9 cellular contexts compared by ENCODE assay signal in genomic region chrX:154436290-154436596, GRCh38. TPM values are rescaled to one million over a fixed set of nuclear protein-coding genes. Genes with fewer than 3 reads are reported as not detected.
DNase-seq lines count a peak whose midpoint lies in the region; ATAC-seq and TF ChIP-seq lines count a peak whose summit lies in the region.
"Had no signal": no experiment of that assay in that cellular context is flagged by ENCODE, and none has a peak within 500 bp of the region (broad histone marks: within the 10 kb centered on the region; RNA-seq: fewer than 3 reads in every experiment).

No MANE protein-coding gene starts in this region.

- ATAC-seq in HG03520 (IDR thresholded peaks at IDR 0.05; ENCODE audit: unreplicated experiment) (no peak), HG02885 (IDR thresholded peaks at IDR 0.05; ENCODE audit: poor library complexity, unreplicated experiment) (no peak)

- DNase-seq in Calu3 (no peak), NT2/D1 (ENCODE audit: low read depth, low spot score) (no peak), osteocyte (ENCODE audit: extremely low spot score, unreplicated experiment) (no peak), posterior cingulate gyrus (no peak), dermis blood vessel endothelial cell (no peak)
- no peak for DNase-seq in effector memory CD4-positive, alpha-beta T cell
- DNase-seq: NK-92 treated with Interleukin-12 subunit alpha and Interleukin-12 subunit beta, amount 100 ng/mL, for 24 hours had no signal

- no peaks in the 10 kb centered on the region for H3K9me3 ChIP-seq in NT2/D1 (ENCODE audit: insufficient read depth, low read length)
- H3K9me3 ChIP-seq in effector memory CD4-positive, alpha-beta T cell (ENCODE audit: control insufficient read depth, low read length): no peaks in the 10 kb centered on the region

- no peak overlapping the region for H3K9ac ChIP-seq in NT2/D1 (ENCODE audit: insufficient read length, low read depth)

- H3K27ac Mint-ChIP-seq in Calu3 (ENCODE audit: unreplicated experiment): no peak overlapping the region
- peak overlapping the region; percentile 81 for H3K27ac Mint-ChIP-seq in osteocyte (ENCODE audit: unreplicated experiment)

- no peaks in the 10 kb centered on the region for H3K27me3 Mint-ChIP-seq in Calu3 (ENCODE audit: unreplicated experiment)
- H3K27me3 Mint-ChIP-seq in osteocyte (ENCODE audit: unreplicated experiment): no peaks in the 10 kb centered on the region

- no TSS peak for BruUV-seq in Calu3 (replicated peaks; lab: Mats Ljungman, UMichigan)

- no peaks in the 10 kb centered on the region for H3K27me3 ChIP-seq in NT2/D1 (ENCODE audit: insufficient read depth, insufficient read length)
- no peaks in the 10 kb centered on the region for H3K27me3 ChIP-seq in effector memory CD4-positive, alpha-beta T cell (replicated peaks; ENCODE audit: control insufficient read depth, insufficient read depth, low read length, poor library complexity, severe bottlenecking)

- TF ChIP-seq CTCF in Calu3 (IDR thresholded peaks at IDR 0.05; ENCODE audit: unreplicated experiment): no peak
- no peak for TF ChIP-seq CTCF in osteocyte (IDR thresholded peaks at IDR 0.05)

- peaks cover 64% of the 10 kb centered on the region for H3K36me3 ChIP-seq in NT2/D1 (ENCODE audit: insufficient read depth, insufficient read length, low read length)
- H3K36me3 ChIP-seq in effector memory CD4-positive, alpha-beta T cell (ENCODE audit: control insufficient read depth, insufficient read depth, low read length): peaks cover 15% of the 10 kb centered on the region

- no peaks in the 10 kb centered on the region for H3K4me1 Mint-ChIP-seq in Calu3 (ENCODE audit: low read depth, unreplicated experiment)
- H3K4me1 Mint-ChIP-seq in osteocyte (ENCODE audit: unreplicated experiment): peaks cover 8% of the 10 kb centered on the region

- peaks cover 56% of the 10 kb centered on the region for H3K36me3 Mint-ChIP-seq in Calu3 (ENCODE audit: insufficient read depth, unreplicated experiment)
- no peaks in the 10 kb centered on the region for H3K36me3 Mint-ChIP-seq in osteocyte (ENCODE audit: unreplicated experiment)

- intact Hi-C loops in Calu3 (cut with micrococcal nuclease; ENCODE audit: unreplicated experiment): no loop called here
- intact Hi-C loops in posterior cingulate gyrus (cut with DNase I): loop anchor here (2.0 kb wide), 1 partner anchor 51 kb away; the partner anchor contains the start of gene UBL4A

- no peaks in the 10 kb centered on the region for H3K9me3 Mint-ChIP-seq in Calu3 (ENCODE audit: low read depth, unreplicated experiment)
- H3K9me3 Mint-ChIP-seq in osteocyte (ENCODE audit: unreplicated experiment): no peaks in the 10 kb centered on the region

- H3K4me3 Mint-ChIP-seq in Calu3 (ENCODE audit: low read depth, unreplicated experiment) (peak overlapping the region; percentile 76), osteocyte (ENCODE audit: unreplicated experiment) (peak overlapping the region; percentile 73)

- CTCF ChIA-PET in Calu3 (lab: Charles Lee): no interaction called here

- peak overlapping the region; percentile 68 for H3K27ac ChIP-seq in effector memory CD4-positive, alpha-beta T cell (ENCODE audit: insufficient read depth, low read length, poor library complexity, severe bottlenecking)

- peak overlapping the region; percentile 8 for H3K4me3 ChIP-seq in NT2/D1 (ENCODE audit: insufficient read length, low read depth)
- H3K4me3 ChIP-seq in effector memory CD4-positive, alpha-beta T cell (ENCODE audit: insufficient read depth, low read depth, low read length, poor library complexity, severe bottlenecking): no peak overlapping the region

- H3K4me1 ChIP-seq in NT2/D1 (ENCODE audit: insufficient read depth, insufficient read length): no peaks in the 10 kb centered on the region
- peaks cover 7% of the 10 kb centered on the region for H3K4me1 ChIP-seq in effector memory CD4-positive, alpha-beta T cell (ENCODE audit: control insufficient read depth, insufficient read depth, low read length, poor library complexity, severe bottlenecking)

RNA-seq across cellular contexts. Expression of gene GDI1, which starts 0.7 kb away (rescaled TPM):
- total RNA-seq in Calu3 (2022) (118 and 130 TPM in 2 replicates), osteocyte (135 and 152 TPM in 2 replicates), dermis blood vessel endothelial cell (50.7 and 75.9 TPM in 2 replicates)

RNA-seq across cellular contexts. Expression of gene FAM50A, which starts 7.7 kb away (rescaled TPM):
- total RNA-seq in Calu3 (2022) (87.9 and 88.9 TPM in 2 replicates), osteocyte (92.2 and 92.8 TPM in 2 replicates), dermis blood vessel endothelial cell (58.0 and 61.4 TPM in 2 replicates)

RNA-seq across cellular contexts. Expression of gene ATP6AP1, which starts 7.8 kb away (rescaled TPM):
- 109 and 124 TPM in 2 replicates for total RNA-seq in Calu3 (2022)
- total RNA-seq in osteocyte: 144 and 153 TPM in 2 replicates
- total RNA-seq in dermis blood vessel endothelial cell: 65.9 and 103 TPM in 2 replicates

RNA-seq across cellular contexts. Expression of gene PLXNA3, which starts 21.8 kb away (rescaled TPM):
- total RNA-seq in Calu3 (2022) (74.0 and 82.6 TPM in 2 replicates), osteocyte (107 and 108 TPM in 2 replicates), dermis blood vessel endothelial cell (6.6 and 9.0 TPM in 2 replicates)

RNA-seq across cellular contexts. Expression of gene TAFAZZIN, which starts 24.9 kb away (rescaled TPM):
- 55.0 and 56.3 TPM in 2 replicates for total RNA-seq in Calu3 (2022)
- total RNA-seq in osteocyte: 46.2 and 47.3 TPM in 2 replicates
- total RNA-seq in dermis blood vessel endothelial cell: 20.8 and 25.9 TPM in 2 replicates
